In the genomic region with DNA sequence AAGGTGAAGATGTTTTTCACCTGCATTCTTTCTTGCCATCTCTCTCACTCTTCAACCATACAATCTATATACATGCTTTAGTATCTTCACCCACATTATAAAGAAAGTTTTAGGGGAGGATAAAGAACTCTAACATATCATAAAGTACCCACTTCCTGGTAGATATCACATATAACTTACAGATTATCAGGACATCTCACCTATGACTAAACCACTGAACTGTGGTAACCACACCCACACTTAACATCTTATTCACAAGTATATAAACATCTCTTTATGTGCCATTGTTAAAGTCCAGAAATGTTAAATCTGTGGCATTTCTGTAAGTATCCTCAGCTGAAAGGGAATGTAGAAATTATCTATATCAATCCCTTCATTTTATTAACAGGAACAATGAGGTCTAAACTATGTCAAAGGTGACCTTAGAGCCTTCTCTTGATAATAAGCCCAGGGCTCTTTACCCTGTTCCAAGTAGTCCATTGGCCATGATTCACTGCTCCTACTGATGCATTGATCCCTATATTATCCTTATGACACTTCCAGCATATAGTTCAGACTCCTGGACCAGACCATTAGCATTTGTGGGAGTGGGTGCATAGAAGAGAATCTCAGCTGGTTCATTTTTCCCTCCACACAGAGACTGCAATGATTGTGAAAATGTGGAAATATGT, we compare ENCODE assay signal across 22 cellular contexts.
"Had no signal": no experiment of that assay in that cellular context is flagged by ENCODE, and none has a peak within 500 bp of the region (broad histone marks: within the 10 kb centered on the region; RNA-seq: fewer than 3 reads in every experiment).

No MANE protein-coding gene starts in this region.

- H3K79me2 ChIP-seq: hepatocyte had no signal

- H3K27me3 Mint-ChIP-seq: activated naive CD4-positive, alpha-beta T cell treated with anti-CD3 and anti-CD28 coated beads, Interleukin-2, amount 10 ng/mL, durations not matched to agents 7 days and 5 days; dendritic cell treated with granulocyte-macrophage colony-stimulating factor and Interleukin-4, amounts not matched to agents 40 ng/mL and 50 ng/mL, for 4 days had no signal

- H3K36me3 ChIP-seq: cardiac muscle cell, neural progenitor cell, right lobe of liver, upper lobe of left lung had no signal

- H3K9ac ChIP-seq: neural progenitor cell had no signal

- H3K4me1 ChIP-seq: neural progenitor cell, right lobe of liver, upper lobe of left lung had no signal

- H3K27ac ChIP-seq: cardiac muscle cell, hepatocyte, neural progenitor cell, right lobe of liver, skin epidermis, upper lobe of left lung, VCaP had no signal

- H3K9me3 ChIP-seq: right lobe of liver, upper lobe of left lung had no signal

- DNase-seq: activated CD4-positive, alpha-beta T cell treated with anti-CD3 and anti-CD28 coated beads for 1 hour; activated CD4-positive, alpha-beta T cell treated with anti-CD3 and anti-CD28 coated beads, Interleukin-2, amount 50 U/mL, for 4 hours; activated CD8-positive, alpha-beta memory T cell treated with anti-CD3 and anti-CD28 coated beads, Interleukin-2, amount 50 U/mL, for 48 hours; activated effector memory CD4-positive, alpha-beta T cell treated with anti-CD3 and anti-CD28 coated beads, Interleukin-2, amount 50 U/mL, for 16 hours; activated naive CD4-positive, alpha-beta T cell treated with anti-CD3 and anti-CD28 coated beads, Interleukin-2, amount 10 ng/mL, durations not matched to agents 7 days and 5 days; activated T-cell treated with anti-CD3 and anti-CD28 coated beads, Interleukin-2, amount 50 U/mL, for 48 hours; amygdala; effector CD4-positive, alpha-beta T cell; foreskin melanocyte; mesenchymal stem cell; naive B cell; posterior cingulate gyrus; right lobe of liver; stimulated activated CD4-positive, alpha-beta T cell treated with anti-CD3 and anti-CD28 coated beads, Interleukin-15, amount 100 ng/mL, for 24 hours; stimulated activated naive B cell treated with anti-CD40 and anti-IgM and Interleukin-4, amounts not matched to agents 10 μg/mL and 1 μg/mL and 100 μg/mL, for 72 hours; upper lobe of left lung had no signal

- H3K27ac Mint-ChIP-seq: activated naive CD4-positive, alpha-beta T cell treated with anti-CD3 and anti-CD28 coated beads, Interleukin-2, amount 10 ng/mL, durations not matched to agents 7 days and 5 days; dendritic cell treated with granulocyte-macrophage colony-stimulating factor and Interleukin-4, amounts not matched to agents 40 ng/mL and 50 ng/mL, for 4 days; naive B cell; neural progenitor cell; stimulated activated naive B cell treated with anti-CD40 and anti-IgM and Interleukin-4, amounts not matched to agents 10 μg/mL and 1 μg/mL and 100 μg/mL, for 72 hours had no signal

- ATAC-seq: right lobe of liver; stimulated activated naive B cell treated with anti-CD40 and anti-IgM and Interleukin-4, amounts not matched to agents 10 μg/mL and 1 μg/mL and 100 μg/mL, for 72 hours had no signal

- H3K36me3 Mint-ChIP-seq: activated naive CD4-positive, alpha-beta T cell treated with anti-CD3 and anti-CD28 coated beads, Interleukin-2, amount 10 ng/mL, durations not matched to agents 7 days and 5 days; naive B cell; neural progenitor cell; stimulated activated naive B cell treated with anti-CD40 and anti-IgM and Interleukin-4, amounts not matched to agents 10 μg/mL and 1 μg/mL and 100 μg/mL, for 72 hours had no signal

- H3K4me1 Mint-ChIP-seq: naive B cell; stimulated activated naive B cell treated with anti-CD40 and anti-IgM and Interleukin-4, amounts not matched to agents 10 μg/mL and 1 μg/mL and 100 μg/mL, for 72 hours had no signal

- H3K4me3 Mint-ChIP-seq: activated naive CD4-positive, alpha-beta T cell treated with anti-CD3 and anti-CD28 coated beads, Interleukin-2, amount 10 ng/mL, durations not matched to agents 7 days and 5 days; dendritic cell treated with granulocyte-macrophage colony-stimulating factor and Interleukin-4, amounts not matched to agents 40 ng/mL and 50 ng/mL, for 4 days; naive B cell; neural progenitor cell; stimulated activated naive B cell treated with anti-CD40 and anti-IgM and Interleukin-4, amounts not matched to agents 10 μg/mL and 1 μg/mL and 100 μg/mL, for 72 hours had no signal

- H3K4me2 ChIP-seq: hepatocyte, neural progenitor cell had no signal

- H3K9me3 Mint-ChIP-seq: activated naive CD4-positive, alpha-beta T cell treated with anti-CD3 and anti-CD28 coated beads, Interleukin-2, amount 10 ng/mL, durations not matched to agents 7 days and 5 days; dendritic cell treated with granulocyte-macrophage colony-stimulating factor and Interleukin-4, amounts not matched to agents 40 ng/mL and 50 ng/mL, for 4 days; neural progenitor cell; stimulated activated naive B cell treated with anti-CD40 and anti-IgM and Interleukin-4, amounts not matched to agents 10 μg/mL and 1 μg/mL and 100 μg/mL, for 72 hours had no signal

- H2AFZ ChIP-seq: hepatocyte, neural progenitor cell had no signal

- H3K4me3 ChIP-seq: cardiac muscle cell, hepatocyte, neural progenitor cell, right lobe of liver, skin epidermis, upper lobe of left lung had no signal

- H3K27me3 ChIP-seq: cardiac muscle cell, hepatocyte, neural progenitor cell, right lobe of liver, upper lobe of left lung had no signal
